8 cellular contexts compared by ENCODE assay signal in the genomic region with DNA sequence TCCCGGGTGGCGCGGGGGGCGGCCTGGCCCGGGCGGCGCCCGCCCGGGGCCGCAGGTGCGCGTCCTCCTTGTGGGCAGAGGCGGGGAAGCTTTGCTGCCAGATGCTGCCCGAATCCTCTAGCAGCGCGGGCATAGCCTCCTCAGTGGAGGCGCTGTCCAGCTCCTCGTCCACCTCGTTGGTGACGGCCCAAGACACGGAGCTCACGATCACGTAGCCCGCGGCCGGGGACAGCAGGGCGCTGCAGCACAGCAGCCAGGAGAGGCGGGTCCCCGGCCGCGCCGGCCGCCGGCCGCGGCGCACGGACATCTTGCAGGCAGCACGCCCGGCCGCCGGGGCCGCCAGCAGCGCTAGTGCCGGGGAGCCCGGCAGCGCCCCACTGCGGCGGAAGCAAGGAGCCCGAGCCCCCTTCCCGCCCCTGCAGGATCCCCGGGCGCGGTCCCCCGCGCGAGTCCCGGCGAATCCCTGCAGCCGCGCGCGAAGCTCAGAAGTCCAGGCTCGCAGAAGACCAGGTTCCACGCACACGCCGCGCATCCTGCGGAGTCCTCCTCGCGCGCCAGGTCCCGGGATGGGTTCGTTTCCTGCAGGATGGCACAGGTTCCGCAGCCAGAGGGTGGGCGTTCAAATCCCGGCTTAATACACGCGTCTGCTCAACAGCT. TPM values are rescaled to one million over a fixed set of nuclear protein-coding genes. Genes with fewer than 3 reads are reported as not detected.
A peak's percentile ranks its signal among the peaks of the same experiment; 100 is the strongest.
DNase-seq lines count a peak whose midpoint lies in the region; ATAC-seq, FAIRE-seq and TF ChIP-seq lines count a peak whose summit lies in the region.

CREG2 (minus strand) TSS at position 353 of the 657 bp plus-strand sequence; CDS start at position 307, 46 bp downstream.

- 5% methylated on average over 46 of the region's 79 CpGs; no CpG with 5 or more reads in 1 of the 2 experiments for WGBS in H1 (ENCODE audit: extremely low coverage in 1 of 2, insufficient coverage in 1 of 2, insufficient read length in 1 of 2, insufficient replicate concordance in 2 of 2, low coverage in 1 of 2, low lambda C conversion rate in 2 of 2, missing lambda C conversion rate in 1 of 2), 2 experiments

- H3K27ac ChIP-seq in H1 (ENCODE audit: low read depth, low read length), result no peak within 1 kb of the TSS

- no peak for FAIRE-seq in H1 (lab: Jason Lieb, UNC)

- no peaks in the 10 kb centered on the region for H4K20me1 ChIP-seq in H1 (replicated peaks in 1 of 2; ENCODE audit: control insufficient read depth in 1 of 2, insufficient read depth in 2 of 2, low read length in 2 of 2)

- POLR2A ChIA-PET in activated CD8-positive, alpha-beta T cell treated with anti-CD3 and anti-CD28 coated beads, Interleukin-2, amount 10 ng/mL, durations not matched to agents 7 days and 5 days (lab: Charles Lee), result no interaction called here
- POLR2A ChIA-PET in H1 (lab: Charles Lee; ENCODE audit: partially characterized antibody), result interaction anchor here (1.1 kb wide), 1 partner anchor 44 kb away, joined by 3 read pairs; no protein-coding TSS in a partner anchor

- peaks cover 0 to 6% (median 3%) of the 10 kb centered on the region in 4 experiments; a peak in 2 of 7 replicates for H3K4me1 ChIP-seq in H1 (replicated peaks in 1 of 4; ENCODE audit: control insufficient read depth in 3 of 4, insufficient read depth in 4 of 4, low read length in 3 of 4)

- no peak within 1 kb of the TSS for H2AK5ac ChIP-seq in H1 (ENCODE audit: low read depth, low read length)

- H3K36me3 Mint-ChIP-seq in activated CD8-positive, alpha-beta T cell treated with anti-CD3 and anti-CD28 coated beads, Interleukin-2, amount 10 ng/mL, durations not matched to agents 7 days and 5 days (ENCODE audit: low read depth), result no peaks in the 10 kb centered on the region

- no peak within 1 kb of the TSS for H3K14ac ChIP-seq in H1 (ENCODE audit: insufficient read length)

- no peak within 1 kb of the TSS for H3K27ac Mint-ChIP-seq in activated CD8-positive, alpha-beta T cell treated with anti-CD3 and anti-CD28 coated beads, Interleukin-2, amount 10 ng/mL, durations not matched to agents 7 days and 5 days

- peak; percentile 40 to 72 for TF ChIP-seq RAD21 in H1 (IDR thresholded peaks at IDR 0.05 in 1 of 2, conservative IDR thresholded peaks at IDR 0.05 in 1 of 2; ENCODE audit: low read depth in 2 of 2, low read length in 2 of 2)

- H4K91ac ChIP-seq in H1 (replicated peaks; ENCODE audit: insufficient read length, low read length), result no peak within 1 kb of the TSS

- H2BK20ac ChIP-seq in H1 (ENCODE audit: low read length), result no peak within 1 kb of the TSS

- peaks cover 58% of the 10 kb centered on the region for H3K27me3 Mint-ChIP-seq in activated CD8-positive, alpha-beta T cell treated with anti-CD3 and anti-CD28 coated beads, Interleukin-2, amount 10 ng/mL, durations not matched to agents 7 days and 5 days (ENCODE audit: low read depth)

- H3K18ac ChIP-seq in H1 (ENCODE audit: extremely low read depth, low read length), result peak within 1 kb of the TSS; percentile 84; the same call in 1 of the 2 replicates

- CTCF ChIA-PET in activated CD8-positive, alpha-beta T cell treated with anti-CD3 and anti-CD28 coated beads, Interleukin-2, amount 10 ng/mL, durations not matched to agents 7 days and 5 days (lab: Charles Lee), result interaction anchor here (0.7 to 4.9 kb wide), 21 partner anchors 8 to 444 kb away, joined by 3 to 47 read pairs (median 5); partner anchors contain the start of gene RNF149
- CTCF ChIA-PET in H1 (lab: Charles Lee; ENCODE audit: partially characterized antibody), result interaction anchor here (0.5 to 4.1 kb wide), 29 partner anchors 8 to 380 kb away, joined by 3 to 48 read pairs (median 4); partner anchors contain the start of gene CNOT11

- no peak within 1 kb of the TSS for H3K23ac ChIP-seq in H1 (ENCODE audit: insufficient read length)

- peak; percentile 89 for ATAC-seq in activated CD8-positive, alpha-beta T cell treated with anti-CD3 and anti-CD28 coated beads, Interleukin-2, amount 10 ng/mL, durations not matched to agents 7 days and 5 days
- ATAC-seq in HG02840 (IDR thresholded peaks at IDR 0.05; ENCODE audit: low FRiP score, unreplicated experiment) (no peak), HG03159 (IDR thresholded peaks at IDR 0.05; ENCODE audit: unreplicated experiment) (no peak)

- no peak within 1 kb of the TSS for H2BK12ac ChIP-seq in H1 (ENCODE audit: low read depth, low read length)

- H4K5ac ChIP-seq in H1 (ENCODE audit: insufficient read length, low read depth, low read length), result no peak within 1 kb of the TSS

- 0 out of 3 replicates have a peak, but pooled peaks of 1 of the 2 experiments have one; percentile 30 for TF ChIP-seq EP300 in H1 (IDR thresholded peaks at IDR 0.05; ENCODE audit: borderline replicate concordance in 1 of 2, low read depth in 2 of 2, low read length in 2 of 2)

- no peak within 1 kb of the TSS; the same call in 1 of the 2 replicates for H4K8ac ChIP-seq in H1 (ENCODE audit: extremely low read depth, insufficient read depth, low read length)

- H3K79me2 ChIP-seq in H1 (ENCODE audit: control insufficient read depth in 1 of 2, insufficient read depth in 2 of 2, low read length in 2 of 2), result no peaks in the 10 kb centered on the region

- H3K4me1 Mint-ChIP-seq in activated CD8-positive, alpha-beta T cell treated with anti-CD3 and anti-CD28 coated beads, Interleukin-2, amount 10 ng/mL, durations not matched to agents 7 days and 5 days (ENCODE audit: low read depth), result peaks cover 11% of the 10 kb centered on the region

- peaks cover 10% of the 10 kb centered on the region for H3K23me2 ChIP-seq in H1 (ENCODE audit: low read depth, low read length)

- H3K56ac ChIP-seq in H1 (replicated peaks; ENCODE audit: insufficient read length, low read depth, low read length), result no peak within 1 kb of the TSS

- no peak within 1 kb of the TSS for H3K4ac ChIP-seq in H1 (replicated peaks; ENCODE audit: insufficient read length, low read depth, low read length)

- TF ChIP-seq POLR2A in H1 (IDR thresholded peaks at IDR 0.05; ENCODE audit: control extremely low read depth in 1 of 2, low read depth in 2 of 2, low read length in 2 of 2), result no peak

- H3K4me2 ChIP-seq in H1 (ENCODE audit: insufficient read depth in 1 of 2, low read depth in 2 of 2, low read length in 2 of 2), result peak within 1 kb of the TSS; percentile 97 to 99

- H3K9ac ChIP-seq in H1 (replicated peaks in 1 of 4; ENCODE audit: extremely low read depth in 1 of 4, low read depth in 3 of 4, low read length in 3 of 4), result peak within 1 kb of the TSS in 3 of 4 experiments; percentile 5 to 67 (median 5); a peak in 3 of 7 replicates

- no peaks in the 10 kb centered on the region for H3K79me1 ChIP-seq in H1 (ENCODE audit: low read depth, low read length)

- H3K4me3 ChIP-seq in GM12864 (ENCODE audit: low read depth, low read length) (no peak within 1 kb of the TSS), H1 (ENCODE audit: extremely low read depth in 1 of 4, insufficient read depth in 2 of 4, low read depth in 3 of 4, low read length in 4 of 4) (peak within 1 kb of the TSS; percentile 62 to 79 (median 74))

- H2BK5ac ChIP-seq in H1 (ENCODE audit: low read depth, low read length), result no peak within 1 kb of the TSS; the same call in 1 of the 2 replicates

- TF ChIP-seq CTCF in GM12864 (IDR thresholded peaks at IDR 0.05; ENCODE audit: low read depth, low read length, missing control alignments) (peak; percentile 38), H1 (IDR thresholded peaks at IDR 0.05; ENCODE audit: control extremely low read depth in 1 of 3, insufficient read depth in 1 of 3, low read depth in 1 of 3, low read length in 3 of 3) (peak; percentile 68 to 98 (median 70))

- H3K9me3 ChIP-seq in H1 (ENCODE audit: insufficient read depth in 2 of 2, low read depth in 1 of 2, low read length in 1 of 2), result no peaks in the 10 kb centered on the region

- no peak for DNase-seq in GM12864 (ENCODE audit: low read depth)
- DNase-seq in NCI-H2171 treated with DMSO at 0.1 percent for 48 hours (lab: John Stamatoyannopoulos, UW), result peak; percentile 41
- peak; percentile 62 for DNase-seq in activated CD8-positive, alpha-beta T cell treated with anti-CD3 and anti-CD28 coated beads, Interleukin-2, amount 10 ng/mL, durations not matched to agents 7 days and 5 days
- DNase-seq in H1 (ENCODE audit: low read depth in 1 of 2, low spot score in 2 of 2), result peak; percentile 34 to 89
- DNase-seq in medulla oblongata (ENCODE audit: extremely low spot score), result peak; percentile 69
- peak; percentile 9 to 59 (median 13) for DNase-seq in stimulated activated CD4-positive, alpha-beta T cell treated with anti-CD3 and anti-CD28 coated beads, TNF-alpha, amount 100 ng/mL, for 24 hours (ENCODE audit: low read depth in 3 of 3)

- H3K4me3 Mint-ChIP-seq in activated CD8-positive, alpha-beta T cell treated with anti-CD3 and anti-CD28 coated beads, Interleukin-2, amount 10 ng/mL, durations not matched to agents 7 days and 5 days, result peak within 1 kb of the TSS; percentile 52

- no peaks in the 10 kb centered on the region for H3K9me3 Mint-ChIP-seq in activated CD8-positive, alpha-beta T cell treated with anti-CD3 and anti-CD28 coated beads, Interleukin-2, amount 10 ng/mL, durations not matched to agents 7 days and 5 days (ENCODE audit: insufficient read depth)

- H2AFZ ChIP-seq in H1 (ENCODE audit: low read length), result peak within 1 kb of the TSS; percentile 97

- H3K27me3 ChIP-seq in H1 (replicated peaks in 1 of 4; ENCODE audit: control insufficient read depth in 3 of 4, extremely low read depth in 1 of 4, insufficient read depth in 3 of 4, low read length in 3 of 4), result peaks cover 16 to 35% (median 27%) of the 10 kb centered on the region in 4 experiments

- no peak within 1 kb of the TSS for H2BK120ac ChIP-seq in H1 (replicated peaks; ENCODE audit: low read depth, low read length)

- H2BK15ac ChIP-seq in H1 (ENCODE audit: low read length), result 0 out of 2 replicates have a peak within 1 kb of the TSS, but pooled peaks have one; percentile 33

- no peaks in the 10 kb centered on the region for H3K36me3 ChIP-seq in H1 (ENCODE audit: control insufficient read depth in 2 of 4, insufficient read depth in 4 of 4, low read length in 3 of 4)

TF ChIP-seq in H1, 55 proteins besides CTCF, POLR2A, EP300 and RAD21 (continues in another document):
- TF ChIP-seq FOSL1 (IDR thresholded peaks at IDR 0.05; ENCODE audit: insufficient read depth, low read depth, low read length) (0 out of 2 replicates have a peak, but pooled peaks have one; percentile 20), RNF2 (IDR thresholded peaks at IDR 0.05; ENCODE audit: borderline replicate concordance, low read depth, low read length, missing control alignments, poor library complexity, severe bottlenecking) (no peak)

RNA-seq across cellular contexts. Expression of gene CREG2, which starts in this region (rescaled TPM):
- not detected for total RNA-seq in activated CD8-positive, alpha-beta T cell treated with anti-CD3 and anti-CD28 coated beads, Interleukin-2, amount 10 ng/mL, durations not matched to agents 7 days and 5 days
- total RNA-seq in H1 (2021; fragmentation: NEBNext Ultra II Directional; extraction: Animal tissue kit (Norgen Biotek cat#: 25700)), result 2.0 and 2.2 TPM in 2 replicates
- polyA plus RNA-seq in H1 (2011; rRNA removed), result 1.7 and 2.0 TPM in 2 replicates
- polyA plus RNA-seq in H1 (2011; cell fraction: cytosol; rRNA removed), result 1.3 TPM
- 2.6 TPM for polyA plus RNA-seq in H1 (2011; cell fraction: nucleus; rRNA removed)
- 0.88 to 1.3 TPM (median 0.95 TPM) in 4 replicates for polyA plus RNA-seq in H1 (2012, experiment 1 of 2)
- polyA plus RNA-seq in H1 (2012, experiment 2 of 2), result 0.68 TPM
- 0.75 TPM for polyA plus RNA-seq in H1 (2013, experiment 1 of 2)
- polyA plus RNA-seq in H1 (2013, experiment 2 of 2), result 1.1 TPM
- 1.6 and 1.8 TPM in 2 replicates for polyA minus RNA-seq in H1 (2011; rRNA and poly(A)+ RNA removed)
- 3.8 TPM for polyA minus RNA-seq in H1 (2011; cell fraction: cytosol; rRNA and poly(A)+ RNA removed)
- 3.6 TPM for polyA minus RNA-seq in H1 (2011; cell fraction: nucleus; rRNA and poly(A)+ RNA removed)

Comparison
In these comparisons a context has a peak if more than half of its experiments do, and no peak if none do; other contexts are left out.
1. Peak in DNase-seq and ATAC-seq in activated CD8-positive, alpha-beta T cell treated with anti-CD3 and anti-CD28 coated beads, Interleukin-2, amount 10 ng/mL, durations not matched to agents 7 days and 5 days; RNA of the gene not detected or under 1 TPM.